ENCODE assay signal across 1 cellular context in the genomic region with DNA sequence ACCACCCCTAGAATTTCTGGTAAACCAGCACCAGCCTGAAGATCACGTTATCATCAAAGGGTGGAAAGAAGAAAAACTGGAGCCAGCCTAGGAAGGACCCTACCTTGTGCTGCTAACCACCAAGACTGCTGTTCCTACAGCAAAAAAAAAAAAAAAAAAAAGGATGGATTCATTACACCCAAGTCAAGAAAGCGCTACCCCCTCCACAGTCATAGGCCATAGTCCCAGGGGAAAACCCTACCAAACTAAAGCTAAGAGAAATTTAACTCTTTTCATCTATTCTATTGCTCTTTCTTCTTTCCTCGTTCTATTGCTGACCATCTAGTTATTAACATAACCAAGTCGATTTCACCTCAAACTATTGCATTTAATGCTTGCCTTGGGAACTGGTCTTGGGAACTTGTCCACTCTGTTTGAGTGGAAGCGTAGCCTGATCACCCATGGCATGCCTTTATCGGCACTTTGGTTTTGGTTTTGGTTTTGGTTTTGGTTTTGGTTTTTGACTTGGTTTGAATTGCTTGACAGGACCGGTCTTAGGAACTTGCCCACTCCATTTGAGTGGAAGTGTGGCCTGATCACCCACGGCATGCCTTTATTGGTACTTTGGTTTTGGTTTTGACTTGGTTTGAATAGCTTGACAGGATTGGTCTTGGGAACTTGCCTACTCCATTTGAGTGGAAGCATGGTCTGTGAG.
TF ChIP-seq lines count a peak whose summit lies in the region.

No MANE protein-coding gene starts in this region.

TF ChIP-seq in K562, 482 proteins besides CTCF, POLR2A, EP300 and RAD21:
- TF ChIP-seq HOXB6 (CRISPR knock-in tag; IDR thresholded peaks at IDR 0.05; ENCODE audit: borderline replicate concordance): 0 out of 2 replicates have a peak, but pooled peaks have one; percentile 39
